8 cellular contexts compared by ENCODE assay signal in the genomic region with DNA sequence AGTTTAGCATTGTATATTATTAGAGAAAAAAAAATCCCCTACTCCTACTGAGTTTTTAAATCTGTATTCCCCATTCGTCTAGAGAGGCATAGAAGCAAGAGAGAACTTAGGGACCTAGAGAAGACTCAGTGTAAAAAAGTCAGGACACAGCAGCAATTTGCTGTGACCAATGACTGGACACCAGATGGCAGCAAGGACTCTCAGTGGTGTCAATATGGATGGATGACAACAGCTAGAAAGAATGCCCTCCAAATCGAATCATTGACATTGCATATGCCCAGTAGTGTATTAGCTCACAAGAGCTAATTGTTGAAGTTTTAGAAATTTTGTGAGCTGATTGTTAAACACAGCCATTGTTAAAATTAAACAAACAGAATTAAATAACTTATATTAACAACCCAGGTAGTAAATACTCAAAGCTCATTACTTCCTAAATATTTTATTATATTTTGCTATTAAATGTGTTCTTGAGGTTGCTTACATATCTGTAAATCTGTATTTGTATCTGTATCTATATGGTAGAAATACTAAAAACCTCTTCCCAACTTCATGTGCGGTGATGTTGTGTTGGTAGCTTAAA. TPM values are rescaled to one million over a fixed set of nuclear protein-coding genes. Genes with fewer than 3 reads are reported as not detected.
A peak's percentile ranks its signal among the peaks of the same experiment; 100 is the strongest.
DNase-seq lines count a peak whose midpoint lies in the region; ATAC-seq and TF ChIP-seq lines count a peak whose summit lies in the region.

No MANE protein-coding gene starts in this region.

- H3K27me3 ChIP-seq in heart left ventricle (no peaks in the 10 kb centered on the region), gastrocnemius medialis (no peaks in the 10 kb centered on the region)

- H3K9me3 ChIP-seq in heart left ventricle: peaks cover 0 to 8% (median 0%) of the 10 kb centered on the region in 12 donors
- no peaks in the 10 kb centered on the region for H3K9me3 ChIP-seq in gastrocnemius medialis

- H3K4me1 Mint-ChIP-seq in activated T-helper 17 cell treated with anti-CD3 and anti-CD28 coated beads, Interleukin-2, amount 50 U/mL, for 72 hours: no peaks in the 10 kb centered on the region

- TF ChIP-seq POLR2A in heart left ventricle (IDR thresholded peaks at IDR 0.05) (no peak), gastrocnemius medialis (IDR thresholded peaks at IDR 0.05) (no peak)

- H3K4me3 Mint-ChIP-seq in activated T-helper 17 cell treated with anti-CD3 and anti-CD28 coated beads, Interleukin-2, amount 50 U/mL, for 72 hours: no peak overlapping the region

- peak; percentile 58 for ATAC-seq in GM18907 (IDR thresholded peaks at IDR 0.05; ENCODE audit: unreplicated experiment)
- ATAC-seq in activated T-helper 17 cell treated with anti-CD3 and anti-CD28 coated beads, Interleukin-2, amount 50 U/mL, for 72 hours (replicated peaks): peak; percentile 40
- peak; percentile 53 to 81 (median 68) for ATAC-seq in heart left ventricle
- peak; percentile 60 to 80 for ATAC-seq in gastrocnemius medialis
- no peak for ATAC-seq in HG02623 (IDR thresholded peaks at IDR 0.05; ENCODE audit: unreplicated experiment)
- ATAC-seq in HG03135 (IDR thresholded peaks at IDR 0.05; ENCODE audit: unreplicated experiment): no peak

- H3K27me3 Mint-ChIP-seq in activated T-helper 17 cell treated with anti-CD3 and anti-CD28 coated beads, Interleukin-2, amount 50 U/mL, for 72 hours: no peaks in the 10 kb centered on the region

- H3K27ac Mint-ChIP-seq in activated T-helper 17 cell treated with anti-CD3 and anti-CD28 coated beads, Interleukin-2, amount 50 U/mL, for 72 hours: no peak overlapping the region

- 24 to 41% (median 39%) methylated on average over 3 of the region's 3 CpGs for WGBS in heart left ventricle, 4 donors

- peaks cover 3% of the 10 kb centered on the region for H3K9me3 Mint-ChIP-seq in activated T-helper 17 cell treated with anti-CD3 and anti-CD28 coated beads, Interleukin-2, amount 50 U/mL, for 72 hours

- H3K36me3 Mint-ChIP-seq in activated T-helper 17 cell treated with anti-CD3 and anti-CD28 coated beads, Interleukin-2, amount 50 U/mL, for 72 hours (ENCODE audit: low read depth): no peaks in the 10 kb centered on the region

- H3K36me3 ChIP-seq in heart left ventricle (no peaks in the 10 kb centered on the region), gastrocnemius medialis (no peaks in the 10 kb centered on the region)

- in situ Hi-C loops in gastrocnemius medialis (cut with MboI; ENCODE audit: low sequenced_read_pairs in 4 of 4): loop anchor here in 2 of 4 donors (25.0 kb wide), 2 partner anchors 330 to 355 kb away; no protein-coding TSS in a partner anchor

- H3K27ac ChIP-seq in heart left ventricle: no peak overlapping the region
- H3K27ac ChIP-seq in gastrocnemius medialis: no peak overlapping the region

- H3K4me1 ChIP-seq in heart left ventricle (peaks cover 0 to 5% (median 0%) of the 10 kb centered on the region in 12 donors), gastrocnemius medialis (no peaks in the 10 kb centered on the region)

- DNase-seq in Ammon's horn (ENCODE audit: low spot score) (peak; percentile 72), NCI-H2196 treated with DMSO at 0.1 percent for 48 hours (lab: John Stamatoyannopoulos, UW; ENCODE audit: unreplicated experiment) (peak; percentile 22), heart left ventricle (peak in 3 of 5 donors; percentile 27 to 53 (median 47)), gastrocnemius medialis (no peak)

- TF ChIP-seq CTCF in heart left ventricle (IDR thresholded peaks at IDR 0.05) (peak; percentile 40 to 71 (median 56)), gastrocnemius medialis (IDR thresholded peaks at IDR 0.05 in 4 of 5, conservative IDR thresholded peaks at IDR 0.05 in 1 of 5) (peak; percentile 21 to 66 (median 47))

- intact Hi-C loops in heart left ventricle (cut with DNase I) (loop anchor here in 7 of 10 donors (1.0 to 10.0 kb wide), 7 partner anchors 72 to 355 kb away; no protein-coding TSS in a partner anchor), gastrocnemius medialis (cut with DNase I; ENCODE audit: low total_unique reads) (loop anchor here (2.0 to 5.0 kb wide), 4 partner anchors 71 to 355 kb away; a partner anchor contains a TSS)

- H3K4me3 ChIP-seq in heart left ventricle (no peak overlapping the region), gastrocnemius medialis (no peak overlapping the region)

RNA-seq across cellular contexts. Expression of a gene that starts 43.9 kb away (rescaled TPM):
- under 1 TPM in 1 of 2 donors, not detected in 1; 0.06 TPM for total RNA-seq in activated T-helper 17 cell treated with anti-CD3 and anti-CD28 coated beads, Interleukin-2, amount 50 U/mL, for 72 hours
- total RNA-seq in heart left ventricle (under 1 TPM in 3 of 9 donors, not detected in 6; 0.05 to 0.18 (median 0.07) TPM), gastrocnemius medialis (not detected)
- not detected for polyA plus RNA-seq in heart left ventricle

Comparison
In these comparisons a context has a peak if more than half of its experiments do, and no peak if none do; other contexts are left out.
1. DNase-seq: peak in Ammon's horn (single experiment), NCI-H2196 treated with DMSO at 0.1 percent for 48 hours (single experiment) and heart left ventricle (3 of 5); none in gastrocnemius medialis (0 of 2).
2. ATAC-seq: peak in GM18907 (single experiment), activated T-helper 17 cell treated with anti-CD3 and anti-CD28 coated beads, Interleukin-2, amount 50 U/mL, for 72 hours (single experiment), heart left ventricle (4 of 4) and gastrocnemius medialis (2 of 2); none in HG02623 (single experiment) and HG03135 (single experiment).